8 cellular contexts compared by ENCODE assay signal in the genomic region with DNA sequence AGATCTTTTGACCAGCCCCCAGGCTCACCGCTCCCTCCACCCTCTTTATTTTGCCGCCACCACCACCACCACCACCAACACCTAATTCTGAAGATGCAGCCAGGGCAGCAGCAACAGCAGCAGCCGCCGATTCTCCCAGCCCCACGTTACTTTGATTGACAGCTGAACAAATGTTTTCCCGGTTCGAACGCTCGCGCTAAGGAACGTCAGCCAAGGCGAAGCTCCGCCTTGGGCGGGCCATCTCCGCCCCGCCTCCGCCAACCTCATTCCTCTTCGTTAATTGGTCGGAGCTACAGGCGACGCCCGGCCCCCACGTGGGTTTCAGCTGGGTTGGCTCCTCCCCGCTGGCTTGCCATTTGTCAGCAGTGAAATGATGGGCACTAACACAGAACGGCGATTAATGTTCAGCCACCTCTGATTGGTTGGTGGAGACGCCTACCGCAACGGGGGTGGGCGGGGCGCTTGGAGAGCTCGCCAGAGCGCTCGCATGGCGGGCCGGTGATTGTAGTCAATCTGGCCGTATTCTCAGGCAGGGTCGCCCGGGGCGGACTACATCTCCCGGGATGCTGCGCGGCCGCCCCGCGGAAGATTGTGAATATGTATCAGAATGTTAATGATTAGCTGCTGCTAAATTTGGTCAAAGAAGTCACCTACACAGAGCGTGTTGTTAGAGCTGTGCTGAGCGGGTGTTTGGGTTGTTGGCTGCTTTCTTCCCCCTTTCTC. TPM values are rescaled to one million over a fixed set of nuclear protein-coding genes. Genes with fewer than 3 reads are reported as not detected.
A peak's percentile ranks its signal among the peaks of the same experiment; 100 is the strongest.
DNase-seq lines count a peak whose midpoint lies in the region; ATAC-seq and TF ChIP-seq lines count a peak whose summit lies in the region.

A gene (plus strand): TSS at position 657 of the 723 bp plus-strand sequence. CDS start 826 bp downstream, outside the sequence.

- no peak within 1 kb of the TSS for H3K27ac Mint-ChIP-seq in activated naive CD4-positive, alpha-beta T cell treated with anti-CD3 and anti-CD28 coated beads, Interleukin-2, amount 50 U/mL, for 72 hours

- H3K27ac ChIP-seq in substantia nigra (ENCODE audit: low read depth, low read length, poor library complexity, severe bottlenecking) = peak within 1 kb of the TSS; percentile 96

- H3K27me3 ChIP-seq in GM06990 (replicated peaks; ENCODE audit: control insufficient read depth, insufficient read depth, low read length) = no peaks in the 10 kb centered on the region

- H3K36me3 Mint-ChIP-seq in activated naive CD4-positive, alpha-beta T cell treated with anti-CD3 and anti-CD28 coated beads, Interleukin-2, amount 50 U/mL, for 72 hours = peaks cover 7 to 13% of the 10 kb centered on the region in 2 donors

- DNase-seq in GM06990 (ENCODE audit: extremely low read depth, insufficient read length) (peak; percentile 100), NCI-H1048 (lab: John Stamatoyannopoulos, UW) (peak; percentile 98), globus pallidus (ENCODE audit: low spot score) (peak; percentile 100), non-pigmented ciliary epithelial cell (ENCODE audit: low read depth) (peak; percentile 100), substantia nigra (lab: John Stamatoyannopoulos, UW) (peak; percentile 60 to 100 (median 100))
- DNase-seq in activated naive CD4-positive, alpha-beta T cell treated with anti-CD3 and anti-CD28 coated beads, Interleukin-2, amount 50 U/mL, for 72 hours (ENCODE audit: low spot score in 2 of 2) = peak; percentile 97 to 100

- no peak for TF ChIP-seq CTCF in GM06990 (IDR thresholded peaks at IDR 0.05; ENCODE audit: insufficient read depth, low read length, poor library complexity, severe bottlenecking)

- peak; percentile 83 for ATAC-seq in HG02588 (IDR thresholded peaks at IDR 0.05; ENCODE audit: unreplicated experiment)
- ATAC-seq in SK-N-SH treated with all-trans-retinoic acid at 6 μM for 48 hours = peak; percentile 91
- peak; percentile 90 to 91 for ATAC-seq in activated naive CD4-positive, alpha-beta T cell treated with anti-CD3 and anti-CD28 coated beads, Interleukin-2, amount 50 U/mL, for 72 hours

- no peaks in the 10 kb centered on the region for H3K36me3 ChIP-seq in GM06990 (ENCODE audit: control insufficient read depth, insufficient read depth, low read length)

- H3K4me3 ChIP-seq in GM06990 (replicated peaks; ENCODE audit: low read depth, low read length) = peak within 1 kb of the TSS; percentile 86

- no peaks in the 10 kb centered on the region for H3K9me3 Mint-ChIP-seq in activated naive CD4-positive, alpha-beta T cell treated with anti-CD3 and anti-CD28 coated beads, Interleukin-2, amount 50 U/mL, for 72 hours

TF ChIP-seq in SK-N-SH treated with all-trans-retinoic acid at 6 μM for 48 hours, 23 proteins besides CTCF, POLR2A, EP300 and RAD21:
- TF ChIP-seq OSR1 (CRISPR knock-in tag; IDR thresholded peaks at IDR 0.05) (no peak), ARNTL (CRISPR knock-in tag; IDR thresholded peaks at IDR 0.05; ENCODE audit: borderline replicate concordance, low read depth) (no peak), ZC3H10 (CRISPR knock-in tag; IDR thresholded peaks at IDR 0.05) (no peak), ZNF70 (CRISPR knock-in tag; IDR thresholded peaks at IDR 0.05) (no peak), BACH2 (CRISPR knock-in tag; IDR thresholded peaks at IDR 0.05; ENCODE audit: borderline replicate concordance) (no peak), ZFP3 (CRISPR knock-in tag; IDR thresholded peaks at IDR 0.05) (no peak), TOX (CRISPR knock-in tag; IDR thresholded peaks at IDR 0.05; ENCODE audit: borderline replicate concordance) (no peak), TCF4 (CRISPR knock-in tag; IDR thresholded peaks at IDR 0.05; ENCODE audit: borderline replicate concordance) (no peak; the same call in 1 of the 2 replicates)
- TF ChIP-seq, protein P1, sequence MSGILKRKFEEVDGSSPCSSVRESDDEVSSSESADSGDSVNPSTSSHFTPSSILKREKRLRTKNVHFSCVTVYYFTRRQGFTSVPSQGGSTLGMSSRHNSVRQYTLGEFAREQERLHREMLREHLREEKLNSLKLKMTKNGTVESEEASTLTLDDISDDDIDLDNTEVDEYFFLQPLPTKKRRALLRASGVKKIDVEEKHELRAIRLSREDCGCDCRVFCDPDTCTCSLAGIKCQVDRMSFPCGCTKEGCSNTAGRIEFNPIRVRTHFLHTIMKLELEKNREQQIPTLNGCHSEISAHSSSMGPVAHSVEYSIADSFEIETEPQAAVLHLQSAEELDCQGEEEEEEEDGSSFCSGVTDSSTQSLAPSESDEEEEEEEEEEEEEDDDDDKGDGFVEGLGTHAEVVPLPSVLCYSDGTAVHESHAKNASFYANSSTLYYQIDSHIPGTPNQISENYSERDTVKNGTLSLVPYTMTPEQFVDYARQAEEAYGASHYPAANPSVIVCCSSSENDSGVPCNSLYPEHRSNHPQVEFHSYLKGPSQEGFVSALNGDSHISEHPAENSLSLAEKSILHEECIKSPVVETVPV (CRISPR knock-in tag; IDR thresholded peaks at IDR 0.05) = no peak
- TF ChIP-seq, protein P2, sequence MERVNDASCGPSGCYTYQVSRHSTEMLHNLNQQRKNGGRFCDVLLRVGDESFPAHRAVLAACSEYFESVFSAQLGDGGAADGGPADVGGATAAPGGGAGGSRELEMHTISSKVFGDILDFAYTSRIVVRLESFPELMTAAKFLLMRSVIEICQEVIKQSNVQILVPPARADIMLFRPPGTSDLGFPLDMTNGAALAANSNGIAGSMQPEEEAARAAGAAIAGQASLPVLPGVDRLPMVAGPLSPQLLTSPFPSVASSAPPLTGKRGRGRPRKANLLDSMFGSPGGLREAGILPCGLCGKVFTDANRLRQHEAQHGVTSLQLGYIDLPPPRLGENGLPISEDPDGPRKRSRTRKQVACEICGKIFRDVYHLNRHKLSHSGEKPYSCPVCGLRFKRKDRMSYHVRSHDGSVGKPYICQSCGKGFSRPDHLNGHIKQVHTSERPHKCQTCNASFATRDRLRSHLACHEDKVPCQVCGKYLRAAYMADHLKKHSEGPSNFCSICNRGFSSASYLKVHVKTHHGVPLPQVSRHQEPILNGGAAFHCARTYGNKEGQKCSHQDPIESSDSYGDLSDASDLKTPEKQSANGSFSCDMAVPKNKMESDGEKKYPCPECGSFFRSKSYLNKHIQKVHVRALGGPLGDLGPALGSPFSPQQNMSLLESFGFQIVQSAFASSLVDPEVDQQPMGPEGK (CRISPR knock-in tag; IDR thresholded peaks at IDR 0.05; ENCODE audit: borderline replicate concordance) = no peak
- TF ChIP-seq, protein P3, sequence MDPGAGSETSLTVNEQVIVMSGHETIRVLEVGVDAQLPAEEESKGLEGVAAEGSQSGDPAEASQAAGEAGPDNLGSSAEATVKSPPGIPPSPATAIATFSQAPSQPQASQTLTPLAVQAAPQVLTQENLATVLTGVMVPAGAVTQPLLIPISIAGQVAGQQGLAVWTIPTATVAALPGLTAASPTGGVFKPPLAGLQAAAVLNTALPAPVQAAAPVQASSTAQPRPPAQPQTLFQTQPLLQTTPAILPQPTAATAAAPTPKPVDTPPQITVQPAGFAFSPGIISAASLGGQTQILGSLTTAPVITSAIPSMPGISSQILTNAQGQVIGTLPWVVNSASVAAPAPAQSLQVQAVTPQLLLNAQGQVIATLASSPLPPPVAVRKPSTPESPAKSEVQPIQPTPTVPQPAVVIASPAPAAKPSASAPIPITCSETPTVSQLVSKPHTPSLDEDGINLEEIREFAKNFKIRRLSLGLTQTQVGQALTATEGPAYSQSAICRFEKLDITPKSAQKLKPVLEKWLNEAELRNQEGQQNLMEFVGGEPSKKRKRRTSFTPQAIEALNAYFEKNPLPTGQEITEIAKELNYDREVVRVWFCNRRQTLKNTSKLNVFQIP (CRISPR knock-in tag; IDR thresholded peaks at IDR 0.05; ENCODE audit: borderline replicate concordance, low read depth) = no peak

RNA-seq across cellular contexts. Expression of the gene that starts here (rescaled TPM):
- total RNA-seq in activated naive CD4-positive, alpha-beta T cell treated with anti-CD3 and anti-CD28 coated beads, Interleukin-2, amount 50 U/mL, for 72 hours = 10 to 100 TPM; 19.5 to 20.9 TPM

Comparison
In these comparisons a context has a peak if more than half of its experiments do, and no peak if none do; other contexts are left out.
1. Peak in every context shown above with its lines: DNase-seq, ATAC-seq, H3K4me3 ChIP-seq and H3K27ac ChIP-seq.